In the genomic region with DNA sequence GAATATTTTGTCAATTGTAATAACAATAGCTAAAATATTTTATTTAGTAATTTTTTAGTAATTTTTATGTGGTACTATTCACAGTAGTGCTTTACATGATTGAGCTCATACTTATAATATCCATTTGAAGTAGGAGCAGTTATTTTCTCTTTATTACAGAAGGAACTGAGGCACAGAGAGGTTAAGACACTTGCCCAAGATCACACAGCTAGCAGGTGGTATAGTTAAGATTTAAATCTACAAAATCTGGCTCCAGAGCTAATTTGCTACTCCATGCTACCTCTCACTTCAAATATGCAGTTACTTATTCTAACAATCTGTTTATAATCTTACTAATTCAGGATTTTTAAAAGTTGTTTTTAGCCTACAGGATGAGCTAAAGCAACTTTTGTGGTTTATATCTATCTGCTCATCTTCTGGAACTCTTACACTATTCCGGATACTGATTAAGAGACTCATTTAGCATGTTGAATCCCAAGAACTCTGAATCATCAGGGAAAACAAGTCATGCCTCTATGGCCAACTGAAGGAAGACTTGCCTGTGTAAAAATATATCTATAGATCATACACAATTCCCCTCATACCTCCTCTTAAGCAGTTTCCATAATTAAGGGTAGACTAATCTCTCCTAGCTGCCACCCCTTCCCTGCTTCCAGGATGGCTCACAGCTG, we compare ENCODE assay signal across 13 cellular contexts.
"Had no signal": no experiment of that assay in that cellular context is flagged by ENCODE, and none has a peak within 500 bp of the region (broad histone marks: within the 10 kb centered on the region; RNA-seq: fewer than 3 reads in every experiment).

No MANE protein-coding gene starts in this region.

- H3K4me1 Mint-ChIP-seq: activated CD4-positive, alpha-beta T cell treated with anti-CD3 and anti-CD28 coated beads, Interleukin-2, amount 10 ng/mL, durations not matched to agents 7 days and 5 days; activated naive CD4-positive, alpha-beta T cell treated with anti-CD3 and anti-CD28 coated beads, Interleukin-2, amount 50 U/mL, for 24 hours had no signal

- H3K27ac Mint-ChIP-seq: activated CD4-positive, alpha-beta T cell treated with anti-CD3 and anti-CD28 coated beads, Interleukin-2, amount 10 ng/mL, durations not matched to agents 7 days and 5 days; dendritic cell treated with granulocyte-macrophage colony-stimulating factor and Interleukin-4, amounts not matched to agents 40 ng/mL and 50 ng/mL, for 4 days had no signal

- H3K4me3 Mint-ChIP-seq: activated CD4-positive, alpha-beta T cell treated with anti-CD3 and anti-CD28 coated beads, Interleukin-2, amount 10 ng/mL, durations not matched to agents 7 days and 5 days; activated naive CD4-positive, alpha-beta T cell treated with anti-CD3 and anti-CD28 coated beads, Interleukin-2, amount 50 U/mL, for 24 hours; dendritic cell treated with granulocyte-macrophage colony-stimulating factor and Interleukin-4, amounts not matched to agents 40 ng/mL and 50 ng/mL, for 4 days had no signal

- H3K36me3 ChIP-seq: brain microvascular endothelial cell, neutrophil, stomach had no signal

- H3K4me3 ChIP-seq: skin epidermis, stomach had no signal

- H3K4me1 ChIP-seq: stomach had no signal

- H3K36me3 Mint-ChIP-seq: activated naive CD4-positive, alpha-beta T cell treated with anti-CD3 and anti-CD28 coated beads, Interleukin-2, amount 50 U/mL, for 24 hours had no signal

- H3K27me3 ChIP-seq: brain microvascular endothelial cell, neutrophil, stomach had no signal

- FAIRE-seq: urothelium cell line had no signal

- H3K27me3 Mint-ChIP-seq: dendritic cell treated with granulocyte-macrophage colony-stimulating factor and Interleukin-4, amounts not matched to agents 40 ng/mL and 50 ng/mL, for 4 days had no signal

- H3K9me3 Mint-ChIP-seq: activated CD4-positive, alpha-beta T cell treated with anti-CD3 and anti-CD28 coated beads, Interleukin-2, amount 10 ng/mL, durations not matched to agents 7 days and 5 days; activated naive CD4-positive, alpha-beta T cell treated with anti-CD3 and anti-CD28 coated beads, Interleukin-2, amount 50 U/mL, for 24 hours; dendritic cell treated with granulocyte-macrophage colony-stimulating factor and Interleukin-4, amounts not matched to agents 40 ng/mL and 50 ng/mL, for 4 days had no signal

- H3K27ac ChIP-seq: brain microvascular endothelial cell, neutrophil, skin epidermis, stomach had no signal

- H3K9me3 ChIP-seq: neutrophil, stomach had no signal

- DNase-seq: activated CD4-positive, alpha-beta T cell treated with anti-CD3 and anti-CD28 coated beads, Interleukin-2, amount 10 ng/mL, durations not matched to agents 7 days and 5 days; activated CD4-positive, CD25-positive, alpha-beta regulatory T cell; amygdala; brain microvascular endothelial cell; erythroblast; hippocampal formation; kidney glomerular epithelial cell; stomach had no signal
